ENCODE assay signal across 23 cellular contexts in genomic region chr7:140085447-140085846, GRCh38. TPM values are rescaled to one million over a fixed set of nuclear protein-coding genes. Genes with fewer than 3 reads are reported as not detected.
DNase-seq lines count a peak whose midpoint lies in the region; ATAC-seq and TF ChIP-seq lines count a peak whose summit lies in the region.
"Had no signal": no experiment of that assay in that cellular context is flagged by ENCODE, and none has a peak within 500 bp of the region (broad histone marks: within the 10 kb centered on the region; RNA-seq: fewer than 3 reads in every experiment).

No MANE protein-coding gene starts in this region.

- H3K4me1 ChIP-seq in CD8-positive, alpha-beta memory T cell (ENCODE audit: insufficient read depth, low read length) = peaks cover 17% of the 10 kb centered on the region
- H3K4me1 ChIP-seq in smooth muscle cell (ENCODE audit: low read depth) (no peaks in the 10 kb centered on the region), gastroesophageal sphincter (no peaks in the 10 kb centered on the region)
- H3K4me1 ChIP-seq: ascending aorta, foreskin keratinocyte, thyroid gland had no signal

- no peaks in the 10 kb centered on the region for H3K9me3 ChIP-seq in CD8-positive, alpha-beta memory T cell (ENCODE audit: low read length)
- H3K9me3 ChIP-seq in smooth muscle cell (replicated peaks; ENCODE audit: low read depth) (no peaks in the 10 kb centered on the region), gastroesophageal sphincter (no peaks in the 10 kb centered on the region)
- H3K9me3 ChIP-seq: ascending aorta, left lung, thyroid gland had no signal

- no peak overlapping the region for H3K9ac ChIP-seq in smooth muscle cell (ENCODE audit: low read depth)

- no peak overlapping the region for H3K4me3 ChIP-seq in CD8-positive, alpha-beta memory T cell (ENCODE audit: low read length)
- H3K4me3 ChIP-seq in smooth muscle cell (no peak overlapping the region), gastroesophageal sphincter (no peak overlapping the region)
- H3K4me3 ChIP-seq: ascending aorta, hepatocyte, left lung, thyroid gland had no signal

- TF ChIP-seq POLR2A in gastroesophageal sphincter (IDR thresholded peaks at IDR 0.05) = no peak

- H3F3A ChIP-seq in smooth muscle cell (ENCODE audit: low read depth) = no peaks in the 10 kb centered on the region

- H3K27me3 Mint-ChIP-seq in activated CD4-positive, alpha-beta T cell treated with anti-CD3 and anti-CD28 coated beads for 36 hours = no peaks in the 10 kb centered on the region
- H3K27me3 Mint-ChIP-seq in CD8-positive, alpha-beta memory T cell = no peaks in the 10 kb centered on the region
- H3K27me3 Mint-ChIP-seq in activated naive CD8-positive, alpha-beta T cell treated with anti-CD3 and anti-CD28 coated beads, Interleukin-2, amount 50 U/mL, for 24 hours = no peaks in the 10 kb centered on the region
- no peaks in the 10 kb centered on the region for H3K27me3 Mint-ChIP-seq in natural killer cell treated with Interleukin-12 subunit alpha and Interleukin-12 subunit beta and Interleukin-15 and Interleukin-18, amount 100 ng/mL, for 72 hours

- H3K27ac ChIP-seq in CD8-positive, alpha-beta memory T cell (ENCODE audit: low read depth, low read length) = peak overlapping the region; percentile 38
- H3K27ac ChIP-seq in smooth muscle cell (ENCODE audit: low read depth) = no peak overlapping the region
- H3K27ac ChIP-seq in gastroesophageal sphincter = no peak overlapping the region
- H3K27ac ChIP-seq: ascending aorta, foreskin keratinocyte, hepatocyte, thyroid gland had no signal

- no peak overlapping the region for H2AFZ ChIP-seq in smooth muscle cell (ENCODE audit: low read depth)
- H2AFZ ChIP-seq: hepatocyte had no signal

- H3K27ac Mint-ChIP-seq in activated CD4-positive, alpha-beta T cell treated with anti-CD3 and anti-CD28 coated beads for 36 hours = peak overlapping the region; percentile 55
- H3K27ac Mint-ChIP-seq in CD8-positive, alpha-beta memory T cell = peak overlapping the region; percentile 43 to 93 (median 82)
- peak overlapping the region; percentile 24 for H3K27ac Mint-ChIP-seq in activated naive CD8-positive, alpha-beta T cell treated with anti-CD3 and anti-CD28 coated beads, Interleukin-2, amount 50 U/mL, for 24 hours
- peak overlapping the region; percentile 59 to 66 for H3K27ac Mint-ChIP-seq in natural killer cell treated with Interleukin-12 subunit alpha and Interleukin-12 subunit beta and Interleukin-15 and Interleukin-18, amount 100 ng/mL, for 72 hours

- intact Hi-C loops in activated CD4-positive, alpha-beta T cell treated with anti-CD3 and anti-CD28 coated beads for 36 hours (cut with DNase I, micrococcal nuclease) = no loop called here

- H3K79me2 ChIP-seq in smooth muscle cell (ENCODE audit: low read depth) = no peaks in the 10 kb centered on the region
- H3K79me2 ChIP-seq: hepatocyte had no signal

- no peak overlapping the region for H3K4me3 Mint-ChIP-seq in activated CD4-positive, alpha-beta T cell treated with anti-CD3 and anti-CD28 coated beads for 36 hours
- H3K4me3 Mint-ChIP-seq in CD8-positive, alpha-beta memory T cell = peak overlapping the region in 5 of 7 donors; percentile 9 to 89 (median 60)
- no peak overlapping the region for H3K4me3 Mint-ChIP-seq in activated naive CD8-positive, alpha-beta T cell treated with anti-CD3 and anti-CD28 coated beads, Interleukin-2, amount 50 U/mL, for 24 hours
- peak overlapping the region; percentile 73 for H3K4me3 Mint-ChIP-seq in natural killer cell treated with Interleukin-12 subunit alpha and Interleukin-12 subunit beta and Interleukin-15 and Interleukin-18, amount 100 ng/mL, for 72 hours
- H3K4me3 Mint-ChIP-seq: neural crest cell had no signal

- no peaks in the 10 kb centered on the region for H4K20me1 ChIP-seq in smooth muscle cell (ENCODE audit: low read depth)

- TF ChIP-seq CTCF in smooth muscle cell (IDR thresholded peaks at IDR 0.05; ENCODE audit: borderline replicate concordance, insufficient read depth, poor library complexity, severe bottlenecking) = no peak
- no peak for TF ChIP-seq CTCF in gastroesophageal sphincter (IDR thresholded peaks at IDR 0.05)

- CTCF ChIA-PET in activated CD4-positive, alpha-beta T cell treated with anti-CD3 and anti-CD28 coated beads for 36 hours (lab: Charles Lee) = no interaction called here
- CTCF ChIA-PET in CD8-positive, alpha-beta memory T cell (lab: Charles Lee) = no interaction called here

- H3K36me3 Mint-ChIP-seq in activated CD4-positive, alpha-beta T cell treated with anti-CD3 and anti-CD28 coated beads for 36 hours (ENCODE audit: low read depth) = no peaks in the 10 kb centered on the region
- peaks cover 0 to 10% (median 2%) of the 10 kb centered on the region in 3 donors for H3K36me3 Mint-ChIP-seq in CD8-positive, alpha-beta memory T cell
- no peaks in the 10 kb centered on the region for H3K36me3 Mint-ChIP-seq in activated naive CD8-positive, alpha-beta T cell treated with anti-CD3 and anti-CD28 coated beads, Interleukin-2, amount 50 U/mL, for 24 hours (ENCODE audit: low read depth)
- no peaks in the 10 kb centered on the region for H3K36me3 Mint-ChIP-seq in natural killer cell treated with Interleukin-12 subunit alpha and Interleukin-12 subunit beta and Interleukin-15 and Interleukin-18, amount 100 ng/mL, for 72 hours

- no peaks in the 10 kb centered on the region for H3K9me3 Mint-ChIP-seq in activated CD4-positive, alpha-beta T cell treated with anti-CD3 and anti-CD28 coated beads for 36 hours (ENCODE audit: low read depth)
- no peaks in the 10 kb centered on the region for H3K9me3 Mint-ChIP-seq in CD8-positive, alpha-beta memory T cell
- no peaks in the 10 kb centered on the region for H3K9me3 Mint-ChIP-seq in activated naive CD8-positive, alpha-beta T cell treated with anti-CD3 and anti-CD28 coated beads, Interleukin-2, amount 50 U/mL, for 24 hours
- H3K9me3 Mint-ChIP-seq in natural killer cell treated with Interleukin-12 subunit alpha and Interleukin-12 subunit beta and Interleukin-15 and Interleukin-18, amount 100 ng/mL, for 72 hours = no peaks in the 10 kb centered on the region
- H3K9me3 Mint-ChIP-seq: neural crest cell had no signal

- 99% methylated on average over 2 of the region's 2 CpGs for WGBS in smooth muscle cell (ENCODE audit: low lambda C conversion rate)
- 86 to 94% methylated on average over 2 of the region's 2 CpGs for WGBS in gastroesophageal sphincter (ENCODE audit: low coverage in 1 of 2), 2 donors

- H3K27me3 ChIP-seq in CD8-positive, alpha-beta memory T cell (ENCODE audit: insufficient read depth, low read length, poor library complexity, severe bottlenecking) = no peaks in the 10 kb centered on the region
- no peaks in the 10 kb centered on the region for H3K27me3 ChIP-seq in smooth muscle cell (ENCODE audit: low read depth)
- no peaks in the 10 kb centered on the region for H3K27me3 ChIP-seq in gastroesophageal sphincter
- H3K27me3 ChIP-seq: ascending aorta, foreskin keratinocyte, hepatocyte, left lung, thyroid gland had no signal

- no peak for TF ChIP-seq EP300 in gastroesophageal sphincter (IDR thresholded peaks at IDR 0.05)

- ATAC-seq in activated CD4-positive, alpha-beta T cell treated with anti-CD3 and anti-CD28 coated beads for 36 hours = peak; percentile 42
- peak; percentile 47 for ATAC-seq in activated naive CD8-positive, alpha-beta T cell treated with anti-CD3 and anti-CD28 coated beads, Interleukin-2, amount 50 U/mL, for 24 hours
- ATAC-seq in natural killer cell treated with Interleukin-12 subunit alpha and Interleukin-12 subunit beta and Interleukin-15 and Interleukin-18, amount 100 ng/mL, for 72 hours = no peak
- no peak for ATAC-seq in gastroesophageal sphincter
- ATAC-seq: foreskin keratinocyte, left lung, SK-N-SH treated with all-trans-retinoic acid at 6 μM for 48 hours had no signal

- H3K36me3 ChIP-seq in CD8-positive, alpha-beta memory T cell (ENCODE audit: insufficient read depth, low read length) = no peaks in the 10 kb centered on the region
- H3K36me3 ChIP-seq in smooth muscle cell (ENCODE audit: low read depth) = no peaks in the 10 kb centered on the region
- peaks cover 0 to 19% of the 10 kb centered on the region in 2 donors for H3K36me3 ChIP-seq in gastroesophageal sphincter

- POLR2A ChIA-PET in activated CD4-positive, alpha-beta T cell treated with anti-CD3 and anti-CD28 coated beads for 36 hours (lab: Charles Lee) = no interaction called here
- POLR2A ChIA-PET in CD8-positive, alpha-beta memory T cell (lab: Charles Lee) = interaction anchor here (0.9 to 1.2 kb wide), 2 partner anchors 22 to 23 kb away, joined by 4 to 6 read pairs; partner anchors contain the start of gene PARP12

- no peak for DNase-seq in activated CD4-positive, alpha-beta T cell treated with anti-CD3 and anti-CD28 coated beads for 36 hours
- DNase-seq in activated CD4-positive, alpha-beta T cell treated with anti-CD3 and anti-CD28 coated beads for 48 hours = no peak
- no peak for DNase-seq in CD8-positive, alpha-beta memory T cell
- no peak for DNase-seq in activated naive CD8-positive, alpha-beta T cell treated with anti-CD3 and anti-CD28 coated beads, Interleukin-2, amount 50 U/mL, for 24 hours
- DNase-seq in natural killer cell treated with Interleukin-12 subunit alpha and Interleukin-12 subunit beta and Interleukin-15 and Interleukin-18, amount 100 ng/mL, for 72 hours (ENCODE audit: low spot score) = no peak
- DNase-seq in smooth muscle cell (lab: John Stamatoyannopoulos, UW; ENCODE audit: unreplicated experiment) (no peak), cortex of kidney (lab: John Stamatoyannopoulos, UW) (no peak)
- DNase-seq: 8988T; activated gamma-delta T cell; Calu3; effector CD4-positive, alpha-beta T cell; foreskin keratinocyte; left lung; NCI-H1048; NCI-H2029; NCI-H226; NCI-H774; thyroid gland had no signal

- H3K4me2 ChIP-seq in smooth muscle cell = no peak overlapping the region
- H3K4me2 ChIP-seq: hepatocyte had no signal

- peaks cover 34% of the 10 kb centered on the region for H3K4me1 Mint-ChIP-seq in activated CD4-positive, alpha-beta T cell treated with anti-CD3 and anti-CD28 coated beads for 36 hours
- peaks cover 36 to 42% (median 40%) of the 10 kb centered on the region in 3 donors for H3K4me1 Mint-ChIP-seq in CD8-positive, alpha-beta memory T cell
- H3K4me1 Mint-ChIP-seq in activated naive CD8-positive, alpha-beta T cell treated with anti-CD3 and anti-CD28 coated beads, Interleukin-2, amount 50 U/mL, for 24 hours = peaks cover 35% of the 10 kb centered on the region
- H3K4me1 Mint-ChIP-seq in natural killer cell treated with Interleukin-12 subunit alpha and Interleukin-12 subunit beta and Interleukin-15 and Interleukin-18, amount 100 ng/mL, for 72 hours (ENCODE audit: low read depth in 2 of 2) = peaks cover 22 to 25% of the 10 kb centered on the region in 2 donors

RNA-seq across cellular contexts. Expression of gene PARP12, which starts 22.7 kb away (rescaled TPM):
- total RNA-seq in activated CD4-positive, alpha-beta T cell treated with anti-CD3 and anti-CD28 coated beads for 36 hours = 10 to 100 TPM; 25.7 to 28.7 TPM
- 10 to 100 TPM; 24.7 to 27.9 TPM for total RNA-seq in CD8-positive, alpha-beta memory T cell
- polyA plus RNA-seq in CD8-positive, alpha-beta memory T cell = 34.0 TPM
- 10 to 100 TPM; 40.4 to 48.6 TPM for total RNA-seq in natural killer cell treated with Interleukin-12 subunit alpha and Interleukin-12 subunit beta and Interleukin-15 and Interleukin-18, amount 100 ng/mL, for 72 hours
- total RNA-seq in smooth muscle cell = 2.3 and 2.4 TPM in 2 replicates
- polyA plus RNA-seq in smooth muscle cell = 1.4 and 1.6 TPM in 2 replicates
- 10 to 100 TPM; 11.9 to 35.6 (median 18.1) TPM for total RNA-seq in gastroesophageal sphincter

Comparison
In these comparisons a context has a peak if more than half of its experiments do, and no peak if none do; other contexts are left out.
1. ATAC-seq: peak in activated CD4-positive, alpha-beta T cell treated with anti-CD3 and anti-CD28 coated beads for 36 hours (single experiment) and activated naive CD8-positive, alpha-beta T cell treated with anti-CD3 and anti-CD28 coated beads, Interleukin-2, amount 50 U/mL, for 24 hours (single experiment); none in natural killer cell treated with Interleukin-12 subunit alpha and Interleukin-12 subunit beta and Interleukin-15 and Interleukin-18, amount 100 ng/mL, for 72 hours (0 of 2) and gastroesophageal sphincter (single experiment).
2. H3K27ac Mint-ChIP-seq: peak in every context shown above with its lines; median percentile 82 in CD8-positive, alpha-beta memory T cell; 62 in natural killer cell treated with Interleukin-12 subunit alpha and Interleukin-12 subunit beta and Interleukin-15 and Interleukin-18, amount 100 ng/mL, for 72 hours; 55 in activated CD4-positive, alpha-beta T cell treated with anti-CD3 and anti-CD28 coated beads for 36 hours; 24 in activated naive CD8-positive, alpha-beta T cell treated with anti-CD3 and anti-CD28 coated beads, Interleukin-2, amount 50 U/mL, for 24 hours.
3. H3K4me3 Mint-ChIP-seq: peak in CD8-positive, alpha-beta memory T cell (5 of 7) and natural killer cell treated with Interleukin-12 subunit alpha and Interleukin-12 subunit beta and Interleukin-15 and Interleukin-18, amount 100 ng/mL, for 72 hours (single experiment); none in activated CD4-positive, alpha-beta T cell treated with anti-CD3 and anti-CD28 coated beads for 36 hours (single experiment) and activated naive CD8-positive, alpha-beta T cell treated with anti-CD3 and anti-CD28 coated beads, Interleukin-2, amount 50 U/mL, for 24 hours (single experiment).